ENCODE assay signal across 8 cellular contexts in the genomic region with DNA sequence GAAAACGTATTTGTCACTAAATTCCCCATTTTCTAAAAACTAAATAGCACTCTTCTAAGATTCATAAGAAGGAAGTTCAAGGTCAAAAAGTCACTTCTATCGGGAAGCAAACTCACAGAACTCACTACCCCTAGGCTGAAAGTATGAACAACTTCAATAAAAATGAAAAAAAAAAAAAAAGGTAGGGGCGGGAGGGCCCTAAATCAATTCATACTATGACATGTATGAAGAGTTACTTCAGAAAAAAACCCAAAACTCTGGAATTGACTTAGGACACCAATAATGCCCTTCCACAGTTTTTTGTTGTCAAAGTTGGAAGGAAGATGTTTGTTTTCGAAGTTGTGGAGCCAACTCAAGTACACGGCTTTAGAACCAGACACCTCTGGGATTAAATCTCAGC. TPM values are rescaled to one million over a fixed set of nuclear protein-coding genes. Genes with fewer than 3 reads are reported as not detected.
DNase-seq lines count a peak whose midpoint lies in the region; ATAC-seq and TF ChIP-seq lines count a peak whose summit lies in the region.

No MANE protein-coding gene starts in this region.

- H3K4me2 ChIP-seq in fibroblast of lung (ENCODE audit: extremely low read depth, insufficient read depth, low read length): peak overlapping the region; percentile 94

- H3K36me3 ChIP-seq in GM06990 (ENCODE audit: control insufficient read depth, insufficient read depth, low read length) (no peaks in the 10 kb centered on the region), fibroblast of lung (ENCODE audit: control insufficient read depth, insufficient read depth, low read length) (no peaks in the 10 kb centered on the region), psoas muscle (ENCODE audit: insufficient read depth in 1 of 2, low read depth in 1 of 2) (peaks cover 0 to 17% of the 10 kb centered on the region in 2 donors), thyroid gland (no peaks in the 10 kb centered on the region), body of pancreas (replicated peaks in 1 of 2; ENCODE audit: insufficient read depth in 1 of 2, low read depth in 2 of 2) (no peaks in the 10 kb centered on the region)

- no peak for DNase-seq in GM06990 (ENCODE audit: extremely low read depth, insufficient read length)
- DNase-seq in RKO (ENCODE audit: low spot score): peak; percentile 5
- DNase-seq in fibroblast of lung (ENCODE audit: low read depth in 2 of 2): no peak
- DNase-seq in psoas muscle: no peak
- no peak for DNase-seq in thyroid gland
- DNase-seq in body of pancreas: no peak
- no peak for DNase-seq in inferior parietal cortex (ENCODE audit: extremely low spot score)

- H3K27me3 ChIP-seq in GM06990 (replicated peaks; ENCODE audit: control insufficient read depth, insufficient read depth, low read length) (no peaks in the 10 kb centered on the region), fibroblast of lung (ENCODE audit: control insufficient read depth, insufficient read depth, low read length) (no peaks in the 10 kb centered on the region), psoas muscle (ENCODE audit: insufficient read depth in 3 of 3, low read length in 2 of 3) (no peaks in the 10 kb centered on the region), thyroid gland (no peaks in the 10 kb centered on the region), body of pancreas (no peaks in the 10 kb centered on the region)

- no peaks in the 10 kb centered on the region for H4K20me1 ChIP-seq in fibroblast of lung (ENCODE audit: control insufficient read depth, extremely low read depth, insufficient read depth, low read length)

- H2AFZ ChIP-seq in fibroblast of lung (ENCODE audit: low read length): no peak overlapping the region

- ATAC-seq in psoas muscle: peak in 1 of 4 donors; percentile 5
- ATAC-seq in body of pancreas: no peak
- ATAC-seq in HG03460 (IDR thresholded peaks at IDR 0.05; ENCODE audit: unreplicated experiment): no peak

- TF ChIP-seq POLR2A in thyroid gland (IDR thresholded peaks at IDR 0.05) (no peak), body of pancreas (IDR thresholded peaks at IDR 0.05) (no peak)

- H3K4me1 ChIP-seq in fibroblast of lung (ENCODE audit: control insufficient read depth, extremely low read depth, insufficient read depth, low read length) (peaks cover 3% of the 10 kb centered on the region), psoas muscle (peaks cover 4% of the 10 kb centered on the region), thyroid gland (peaks cover 10 to 17% of the 10 kb centered on the region in 2 donors), body of pancreas (peaks cover 16% of the 10 kb centered on the region)

- TF ChIP-seq CTCF in GM06990 (IDR thresholded peaks at IDR 0.05; ENCODE audit: insufficient read depth, low read length, poor library complexity, severe bottlenecking) (no peak), fibroblast of lung (conservative IDR thresholded peaks at IDR 0.05 in 1 of 2, IDR thresholded peaks at IDR 0.05 in 1 of 2; ENCODE audit: low read depth in 1 of 2, low read length in 2 of 2) (no peak), psoas muscle (IDR thresholded peaks at IDR 0.05) (no peak), thyroid gland (IDR thresholded peaks at IDR 0.05) (no peak), body of pancreas (IDR thresholded peaks at IDR 0.05) (no peak)

- WGBS in psoas muscle, 3 donors: 29 to 33% (median 32%) methylated on average over 5 of the region's 5 CpGs
- 53 to 55% methylated on average over 5 of the region's 5 CpGs for WGBS in thyroid gland, 2 donors
- 21 to 25% methylated on average over 5 of the region's 5 CpGs for WGBS in body of pancreas, 2 donors

- intact Hi-C loops in psoas muscle (cut with DNase I) (loop anchor here in 1 of 2 donors (5.0 kb wide), 1 partner anchor 37 kb away; the partner anchor contains the start of gene NUDT15), thyroid gland (cut with DNase I) (no loop called here), body of pancreas (cut with DNase I) (no loop called here)

- H3K79me2 ChIP-seq in fibroblast of lung (ENCODE audit: control insufficient read depth, insufficient read depth, low read length): peaks cover 38% of the 10 kb centered on the region

- H3K4me3 ChIP-seq in GM06990 (replicated peaks; ENCODE audit: low read depth, low read length): peak overlapping the region; percentile 92
- H3K4me3 ChIP-seq in fibroblast of lung (replicated peaks in 1 of 4; ENCODE audit: control extremely low read depth in 1 of 4, insufficient read depth in 1 of 4, low read depth in 3 of 4, low read length in 4 of 4): peak overlapping the region; percentile 87 to 96 (median 88)
- peak overlapping the region; percentile 97 for H3K4me3 ChIP-seq in psoas muscle
- no peak overlapping the region for H3K4me3 ChIP-seq in thyroid gland (replicated peaks in 1 of 3)
- H3K4me3 ChIP-seq in body of pancreas: peak overlapping the region in 1 of 2 donors; percentile 99

- H3K9me3 ChIP-seq in fibroblast of lung (ENCODE audit: control insufficient read depth, insufficient read depth, low read depth, low read length) (no peaks in the 10 kb centered on the region), psoas muscle (no peaks in the 10 kb centered on the region), thyroid gland (no peaks in the 10 kb centered on the region), body of pancreas (no peaks in the 10 kb centered on the region)

- H3K27ac ChIP-seq in fibroblast of lung (ENCODE audit: insufficient read depth, low read length) (no peak overlapping the region), psoas muscle (peak overlapping the region; percentile 91), thyroid gland (no peak overlapping the region), body of pancreas (peak overlapping the region in 1 of 4 donors; percentile 84)

- no peak overlapping the region for H3K9ac ChIP-seq in fibroblast of lung (ENCODE audit: insufficient read depth, low read length)

RNA-seq across cellular contexts. Expression of gene SUCLA2, which starts 1.1 kb away (rescaled TPM):
- total RNA-seq in fibroblast of lung (45.7 and 46.7 TPM in 2 replicates), psoas muscle (100 to 1,000 TPM in 3 of 4 donors, 10 to 100 TPM in 1; 96.7 to 111 (median 103) TPM), thyroid gland (10 to 100 TPM; 51.7 to 81.6 (median 57.4) TPM), body of pancreas (10 to 100 TPM; 16.1 to 19.8 TPM)
- polyA plus RNA-seq in fibroblast of lung (58.2 and 64.8 TPM in 2 replicates), psoas muscle (100 to 1,000 TPM in 1 of 3 donors, 10 to 100 TPM in 2; 83.9 to 131 (median 85.5) TPM)
- 39.4 and 39.8 TPM in 2 replicates for polyA plus RNA-seq in fibroblast of lung (2012)
- 1.3 and 1.7 TPM in 2 replicates for polyA minus RNA-seq in fibroblast of lung (ENCODE audit: low replicate concordance)

RNA-seq across cellular contexts. Expression of gene NUDT15, which starts 37.6 kb away (rescaled TPM):
- total RNA-seq in fibroblast of lung (10.0 and 18.0 TPM in 2 replicates), psoas muscle (10 to 100 TPM in 1 of 4 donors, 1 to 10 TPM in 3; 8.7 to 12.0 (median 9.3) TPM), thyroid gland (10 to 100 TPM; 12.8 to 19.0 (median 15.9) TPM), body of pancreas (1 to 10 TPM; 4.2 to 4.9 TPM)
- polyA plus RNA-seq in fibroblast of lung (18.0 and 22.5 TPM in 2 replicates), psoas muscle (10 to 100 TPM; 14.1 to 20.8 (median 17.7) TPM)
- 14.6 and 21.1 TPM in 2 replicates for polyA plus RNA-seq in fibroblast of lung (2012)
- polyA minus RNA-seq in fibroblast of lung (ENCODE audit: low replicate concordance): 5.3 and 5.7 TPM in 2 replicates

Comparison
In these comparisons a context has a peak if more than half of its experiments do, and no peak if none do; other contexts are left out.
1. H3K4me3 ChIP-seq: peak in GM06990 (single experiment), fibroblast of lung (4 of 4) and psoas muscle (single experiment); none in thyroid gland (0 of 3).